Comparison of ENCODE assay signal across 13 cellular contexts in the genomic region with DNA sequence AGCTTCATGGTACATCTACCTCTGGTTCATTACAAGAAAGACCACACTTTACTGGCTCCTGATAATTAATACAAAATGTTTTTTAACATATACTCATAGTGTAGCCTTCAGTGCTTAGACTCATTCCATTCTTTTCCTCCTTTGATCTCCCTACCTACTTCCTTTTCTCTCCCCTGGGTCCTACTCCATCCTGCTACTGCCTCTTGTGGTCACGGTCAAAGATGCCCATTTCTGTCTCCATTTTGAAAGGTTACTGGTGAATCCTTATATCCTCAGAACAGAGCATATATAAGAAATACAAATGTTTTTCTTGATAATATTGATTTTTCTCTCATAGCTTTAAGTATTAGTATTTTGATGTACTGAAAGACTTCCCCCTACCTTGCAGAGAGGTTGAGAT.
"Had no signal": no experiment of that assay in that cellular context is flagged by ENCODE, and none has a peak within 500 bp of the region (broad histone marks: within the 10 kb centered on the region; RNA-seq: fewer than 3 reads in every experiment).

No MANE protein-coding gene starts in this region.

- H3K27ac Mint-ChIP-seq: activated CD4-positive, alpha-beta memory T cell treated with anti-CD3 and anti-CD28 coated beads for 36 hours; activated T-cell treated with anti-CD3 and anti-CD28 coated beads, Interleukin-2, amount 50 U/mL, for 72 hours; natural killer cell; progenitor cell of endocrine pancreas had no signal

- H3K9me3 ChIP-seq: tibial artery, uterus had no signal

- H3K4me3 Mint-ChIP-seq: activated CD4-positive, alpha-beta memory T cell treated with anti-CD3 and anti-CD28 coated beads for 36 hours; activated T-cell treated with anti-CD3 and anti-CD28 coated beads, Interleukin-2, amount 50 U/mL, for 72 hours; natural killer cell had no signal

- H3K27me3 Mint-ChIP-seq: progenitor cell of endocrine pancreas had no signal

- H3K36me3 ChIP-seq: tibial artery, uterus had no signal

- H3K4me2 ChIP-seq: smooth muscle cell had no signal

- H3K36me3 Mint-ChIP-seq: activated CD4-positive, alpha-beta memory T cell treated with anti-CD3 and anti-CD28 coated beads for 36 hours; natural killer cell had no signal

- H3K9me3 Mint-ChIP-seq: activated CD4-positive, alpha-beta memory T cell treated with anti-CD3 and anti-CD28 coated beads for 36 hours; activated T-cell treated with anti-CD3 and anti-CD28 coated beads, Interleukin-2, amount 50 U/mL, for 72 hours; natural killer cell had no signal

- H3K27ac ChIP-seq: tibial artery, uterus had no signal

- FAIRE-seq: bronchial epithelial cell had no signal

- H3K4me1 Mint-ChIP-seq: natural killer cell had no signal

- DNase-seq: activated CD4-positive, alpha-beta memory T cell treated with anti-CD3 and anti-CD28 coated beads for 36 hours; activated T-cell treated with anti-CD3 and anti-CD28 coated beads, Interleukin-2, amount 50 U/mL, for 72 hours; aorta; hypothalamus; left cardiac atrium; natural killer cell; nucleus accumbens; right cardiac atrium; tibial artery; uterus had no signal

- ATAC-seq: activated T-cell treated with anti-CD3 and anti-CD28 coated beads, Interleukin-2, amount 50 U/mL, for 72 hours; natural killer cell; right cardiac atrium had no signal

- H3K27me3 ChIP-seq: tibial artery, uterus had no signal

- H3K4me1 ChIP-seq: tibial artery, uterus had no signal

- H3K4me3 ChIP-seq: smooth muscle cell, tibial artery, uterus had no signal
